11 cellular contexts compared by ENCODE assay signal in genomic region chr1:24765308-24765988, GRCh38. TPM values are rescaled to one million over a fixed set of nuclear protein-coding genes. Genes with fewer than 3 reads are reported as not detected.
DNase-seq lines count a peak whose midpoint lies in the region; ATAC-seq and TF ChIP-seq lines count a peak whose summit lies in the region.
"Had no signal": no experiment of that assay in that cellular context is flagged by ENCODE, and none has a peak within 500 bp of the region (broad histone marks: within the 10 kb centered on the region; RNA-seq: fewer than 3 reads in every experiment).

No MANE protein-coding gene starts in this region.

- H3K9me3 ChIP-seq in heart right ventricle: no peaks in the 10 kb centered on the region

- no peaks in the 10 kb centered on the region for H3K27me3 ChIP-seq in heart right ventricle

- ATAC-seq in heart right ventricle (no peak), Right ventricle myocardium superior (ENCODE audit: poor library complexity) (no peak), left lobe of liver (peak; percentile 44), GM21423 (IDR thresholded peaks at IDR 0.05; ENCODE audit: unreplicated experiment) (no peak)

- H3K4me1 ChIP-seq in heart right ventricle: peaks cover 9 to 100% (median 78%) of the 10 kb centered on the region in 9 donors

- peaks cover 0 to 10% (median 0%) of the 10 kb centered on the region in 9 donors for H3K36me3 ChIP-seq in heart right ventricle

- H3K27ac ChIP-seq in heart right ventricle: peak overlapping the region in 9 of 10 donors; percentile 0 to 88 (median 39)

- DNase-seq in heart right ventricle (no peak), Right ventricle myocardium superior (no peak), amniotic epithelial cell (ENCODE audit: low read depth) (peak; percentile 80), left lobe of liver (ENCODE audit: low spot score) (no peak), DMS53 (lab: John Stamatoyannopoulos, UW) (no peak), NCI-H128 (lab: John Stamatoyannopoulos, UW; ENCODE audit: unreplicated experiment) (no peak)
- DNase-seq in stimulated activated CD4-positive, alpha-beta T cell treated with anti-CD3 and anti-CD28 coated beads, Interleukin-12 subunit alpha, Interleukin-12 subunit beta, amount 100 ng/mL, for 4 hours: no peak
- DNase-seq: AML-193, NCI-H2081, SW 1271 had no signal

- no peak for TF ChIP-seq CTCF in heart right ventricle (IDR thresholded peaks at IDR 0.05)

- peak overlapping the region in 1 of 10 donors; percentile 15 for H3K4me3 ChIP-seq in heart right ventricle

- intact Hi-C loops in heart right ventricle (cut with DNase I): no loop called here
- intact Hi-C loops in Right ventricle myocardium superior (cut with DNase I): no loop called here

- 58 to 61% methylated on average over 8 of the region's 8 CpGs for WGBS in heart right ventricle, 2 donors

RNA-seq across cellular contexts. Expression of gene CLIC4, which starts 20.2 kb away (rescaled TPM):
- total RNA-seq in heart right ventricle: 100 to 1,000 TPM; 256 to 511 (median 353) TPM
- polyA plus RNA-seq in heart right ventricle: 100 to 1,000 TPM in 1 of 2 donors, 10 to 100 TPM in 1; 90.8 to 308 TPM
- total RNA-seq in Right ventricle myocardium superior: 334 TPM
- 54.4 TPM for total RNA-seq in left lobe of liver
